14 cellular contexts compared by ENCODE assay signal in the genomic region with DNA sequence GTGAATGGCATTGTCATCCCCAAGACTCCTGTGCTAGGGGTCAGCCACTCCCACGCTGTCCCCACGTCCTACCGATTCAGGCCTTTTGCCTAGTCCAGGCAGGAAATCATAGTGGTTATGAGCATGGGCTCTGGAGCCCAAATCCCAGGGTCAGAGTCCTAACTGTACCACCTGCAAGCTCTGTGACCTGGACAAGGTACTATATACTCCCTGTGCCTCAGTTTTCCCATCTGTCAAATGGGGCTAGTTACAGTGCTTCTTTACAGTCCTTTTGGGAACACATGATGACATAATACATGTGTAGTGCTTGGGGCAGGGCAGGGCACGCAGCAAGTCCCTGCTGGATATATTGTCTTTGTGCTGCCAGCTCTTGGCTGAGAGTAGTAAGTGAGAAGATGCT. TPM values are rescaled to one million over a fixed set of nuclear protein-coding genes. Genes with fewer than 3 reads are reported as not detected.
DNase-seq lines count a peak whose midpoint lies in the region; ATAC-seq and TF ChIP-seq lines count a peak whose summit lies in the region.
"Had no signal": no experiment of that assay in that cellular context is flagged by ENCODE, and none has a peak within 500 bp of the region (broad histone marks: within the 10 kb centered on the region; RNA-seq: fewer than 3 reads in every experiment).

No MANE protein-coding gene starts in this region.

- H3K9me3 ChIP-seq in BLaER1 (no peaks in the 10 kb centered on the region), neural progenitor cell (ENCODE audit: low read depth) (no peaks in the 10 kb centered on the region)
- H3K9me3 ChIP-seq: Caco-2 had no signal

- H3K79me2 ChIP-seq in neural progenitor cell (ENCODE audit: low read depth), result no peaks in the 10 kb centered on the region

- ATAC-seq in WTC11 (no peak), HG03457 (IDR thresholded peaks at IDR 0.05; ENCODE audit: unreplicated experiment) (no peak)
- no peak for ATAC-seq in stimulated activated effector memory CD8-positive, alpha-beta T cell treated with anti-CD3 and anti-CD28 coated beads, Interleukin-12 subunit alpha, Interleukin-12 subunit beta, amount 100 ng/mL, for 72 hours

- H3K9ac ChIP-seq in BLaER1 (peak overlapping the region; percentile 54; the same call in 1 of the 2 replicates), neural progenitor cell (no peak overlapping the region)
- H3K9ac ChIP-seq: GM23248 had no signal

- H3K4me2 ChIP-seq in BLaER1, result peak overlapping the region; percentile 81
- H3K4me2 ChIP-seq in neural progenitor cell, result no peak overlapping the region

- POLR2A ChIA-PET in WTC11 (lab: Charles Lee), result no interaction called here

- H3K4me3 Mint-ChIP-seq in WTC11, result no peak overlapping the region
- no peak overlapping the region for H3K4me3 Mint-ChIP-seq in neural progenitor cell
- no peak overlapping the region for H3K4me3 Mint-ChIP-seq in stimulated activated effector memory CD8-positive, alpha-beta T cell treated with anti-CD3 and anti-CD28 coated beads, Interleukin-12 subunit alpha, Interleukin-12 subunit beta, amount 100 ng/mL, for 72 hours
- H3K4me3 Mint-ChIP-seq: B cell; CD4-positive, alpha-beta T cell; IgD-negative memory B cell had no signal

- no peak for TF ChIP-seq CTCF in WTC11 (IDR thresholded peaks at IDR 0.05)
- no peak for TF ChIP-seq CTCF in neural progenitor cell (IDR thresholded peaks at IDR 0.05)

- H3F3A ChIP-seq in neural progenitor cell (ENCODE audit: low read depth), result no peaks in the 10 kb centered on the region

- DNase-seq in WTC11 (ENCODE audit: low spot score) (no peak), neural progenitor cell (ENCODE audit: low spot score) (no peak), NAMALWA (ENCODE audit: low spot score) (no peak)
- DNase-seq in stimulated activated effector memory CD8-positive, alpha-beta T cell treated with anti-CD3 and anti-CD28 coated beads, Interleukin-12 subunit alpha, Interleukin-12 subunit beta, amount 100 ng/mL, for 72 hours (ENCODE audit: low spot score in 2 of 2), result no peak
- DNase-seq: Caco-2; CD4-positive, alpha-beta T cell; GM23248; HCEC 1CT had no signal

- no peak overlapping the region for H2AFZ ChIP-seq in neural progenitor cell (replicated peaks)
- H2AFZ ChIP-seq: GM23248 had no signal

- no peaks in the 10 kb centered on the region for H3K27me3 Mint-ChIP-seq in WTC11 (ENCODE audit: low read depth)
- H3K27me3 Mint-ChIP-seq in neural progenitor cell (ENCODE audit: insufficient read depth, low read depth), result peaks cover 2% of the 10 kb centered on the region
- H3K27me3 Mint-ChIP-seq: B cell; CD4-positive, alpha-beta T cell; IgD-negative memory B cell had no signal

- H3K36me3 ChIP-seq in BLaER1 (no peaks in the 10 kb centered on the region), neural progenitor cell (no peaks in the 10 kb centered on the region)

- H3K4me3 ChIP-seq in BLaER1 (no peak overlapping the region), neural progenitor cell (no peak overlapping the region)
- H3K4me3 ChIP-seq: GM23248 had no signal

- H3K27ac ChIP-seq in BLaER1, result peak overlapping the region; percentile 62; the same call in 1 of the 2 replicates
- H3K27ac ChIP-seq in neural progenitor cell, result no peak overlapping the region
- H3K27ac ChIP-seq: C4-2B, GM23248 had no signal

- no peaks in the 10 kb centered on the region for H3K9me3 Mint-ChIP-seq in WTC11
- H3K9me3 Mint-ChIP-seq in neural progenitor cell, result no peaks in the 10 kb centered on the region
- H3K9me3 Mint-ChIP-seq in stimulated activated effector memory CD8-positive, alpha-beta T cell treated with anti-CD3 and anti-CD28 coated beads, Interleukin-12 subunit alpha, Interleukin-12 subunit beta, amount 100 ng/mL, for 72 hours, result no peaks in the 10 kb centered on the region
- H3K9me3 Mint-ChIP-seq: CD4-positive, alpha-beta T cell; IgD-negative memory B cell had no signal

- H3K27ac Mint-ChIP-seq in WTC11 (0 out of 2 replicates have a peak overlapping the region, but pooled peaks have one; percentile 32), neural progenitor cell (peak overlapping the region; percentile 66)
- H3K27ac Mint-ChIP-seq in stimulated activated effector memory CD8-positive, alpha-beta T cell treated with anti-CD3 and anti-CD28 coated beads, Interleukin-12 subunit alpha, Interleukin-12 subunit beta, amount 100 ng/mL, for 72 hours, result peak overlapping the region; percentile 50
- H3K27ac Mint-ChIP-seq: B cell; CD4-positive, alpha-beta T cell; IgD-negative memory B cell had no signal

- H3K36me3 Mint-ChIP-seq in WTC11, result no peaks in the 10 kb centered on the region
- H3K36me3 Mint-ChIP-seq in neural progenitor cell, result no peaks in the 10 kb centered on the region
- H3K36me3 Mint-ChIP-seq in stimulated activated effector memory CD8-positive, alpha-beta T cell treated with anti-CD3 and anti-CD28 coated beads, Interleukin-12 subunit alpha, Interleukin-12 subunit beta, amount 100 ng/mL, for 72 hours, result no peaks in the 10 kb centered on the region

- H3K4me1 Mint-ChIP-seq in WTC11 (peaks cover 19% of the 10 kb centered on the region), neural progenitor cell (peaks cover 8% of the 10 kb centered on the region)
- no peaks in the 10 kb centered on the region for H3K4me1 Mint-ChIP-seq in stimulated activated effector memory CD8-positive, alpha-beta T cell treated with anti-CD3 and anti-CD28 coated beads, Interleukin-12 subunit alpha, Interleukin-12 subunit beta, amount 100 ng/mL, for 72 hours
- H3K4me1 Mint-ChIP-seq: B cell had no signal

- CTCF ChIA-PET in WTC11 (lab: Charles Lee), result interaction anchor here (1.0 to 2.2 kb wide), 4 partner anchors 11 to 212 kb away, joined by 3 to 6 read pairs (median 4); a partner anchor contains a TSS

- H3K27me3 ChIP-seq in BLaER1 (no peaks in the 10 kb centered on the region), neural progenitor cell (no peaks in the 10 kb centered on the region)

- H3K4me1 ChIP-seq in BLaER1, result peaks cover 44% of the 10 kb centered on the region
- H3K4me1 ChIP-seq in neural progenitor cell, result peaks cover 8% of the 10 kb centered on the region
- H3K4me1 ChIP-seq: Caco-2 had no signal

- no peaks in the 10 kb centered on the region for H4K20me1 ChIP-seq in BLaER1
- no peaks in the 10 kb centered on the region for H4K20me1 ChIP-seq in neural progenitor cell (ENCODE audit: low read depth)

TF ChIP-seq in WTC11, 78 proteins besides CTCF, POLR2A, EP300 and RAD21:
- no peak for TF ChIP-seq SP1 (CRISPR knock-in tag; conservative IDR thresholded peaks at IDR 0.05)
- TF ChIP-seq ZNF423 (CRISPR knock-in tag; IDR thresholded peaks at IDR 0.05), result no peak
- no peak for TF ChIP-seq NR2C2 (CRISPR knock-in tag; IDR thresholded peaks at IDR 0.05)
- TF ChIP-seq ATF1 (CRISPR knock-in tag; IDR thresholded peaks at IDR 0.05), result no peak
- TF ChIP-seq ZNF232 (CRISPR knock-in tag; IDR thresholded peaks at IDR 0.05), result no peak

RNA-seq across cellular contexts. Expression of a gene that starts 27.2 kb away (rescaled TPM):
- 0.17 to 0.55 TPM (median 0.32 TPM) in 3 replicates for total RNA-seq in WTC11 (2021)
- total RNA-seq in neural progenitor cell (ENCODE audit: low replicate concordance), result not detected in 2 replicates
- total RNA-seq: A172, GM23248 had no signal
